In the genomic region with DNA sequence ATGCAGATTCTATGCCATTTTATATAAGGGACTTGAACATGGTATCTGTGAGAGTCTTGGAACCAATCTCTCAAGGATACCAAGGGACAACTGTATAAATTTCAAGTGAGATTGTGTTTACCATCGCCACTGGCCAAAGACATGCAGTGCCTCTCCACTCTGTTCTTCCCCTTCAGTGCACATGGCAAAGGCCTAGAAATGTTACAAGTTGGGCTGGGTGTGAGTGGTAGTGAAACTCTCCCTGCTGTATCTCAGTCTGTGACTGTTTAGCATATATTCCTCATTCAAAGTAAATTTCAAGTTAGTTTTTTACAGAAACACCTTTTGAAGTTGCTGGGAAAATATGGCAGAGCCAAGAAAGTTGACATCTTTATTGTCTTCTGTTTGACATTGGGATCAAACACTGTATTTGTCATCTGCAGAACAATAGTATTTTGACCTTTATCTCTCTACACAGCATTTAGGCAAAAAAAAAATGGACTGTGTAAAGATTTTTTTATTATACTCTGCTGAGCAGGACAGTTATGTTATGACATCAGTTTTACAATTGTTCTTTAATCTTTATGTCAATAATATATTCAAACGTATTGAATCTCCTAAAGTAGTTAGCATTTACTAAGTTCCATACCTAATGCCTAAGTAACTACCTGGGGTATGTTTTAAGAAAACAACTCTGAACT, we compare ENCODE assay signal across 20 cellular contexts.
"Had no signal": no experiment of that assay in that cellular context is flagged by ENCODE, and none has a peak within 500 bp of the region (broad histone marks: within the 10 kb centered on the region; RNA-seq: fewer than 3 reads in every experiment).

No MANE protein-coding gene starts in this region.

- H3K27me3 ChIP-seq: brain microvascular endothelial cell, dorsolateral prefrontal cortex, tibial artery had no signal

- H3K36me3 ChIP-seq: brain microvascular endothelial cell, tibial artery had no signal

- DNase-seq: activated CD4-positive, alpha-beta T cell treated with anti-CD3 and anti-CD28 coated beads, Interleukin-2, amount 50 U/mL, for 1 hour; activated CD8-positive, alpha-beta memory T cell treated with anti-CD3 and anti-CD28 coated beads, Interleukin-2, amount 50 U/mL, for 48 hours; activated effector memory CD4-positive, alpha-beta T cell treated with Interleukin-2 at 50 U/mL for 16 hours; activated naive CD4-positive, alpha-beta T cell treated with anti-CD3 and anti-CD28 coated beads, Interleukin-2, amount 10 ng/mL, durations not matched to agents 7 days and 5 days; activated naive CD8-positive, alpha-beta T cell treated with anti-CD3 and anti-CD28 coated beads, Interleukin-2, amount 50 U/mL, for 24 hours; activated T-cell treated with anti-CD3 and anti-CD28 coated beads, Interleukin-2, amount 50 U/mL, for 48 hours; aorta; brain microvascular endothelial cell; central memory CD4-positive, alpha-beta T cell; dorsolateral prefrontal cortex; hypothalamus; nephron progenitor cell; nucleus accumbens; posterior cingulate gyrus; stimulated activated naive CD8-positive, alpha-beta T cell treated with anti-CD3 and anti-CD28 coated beads, Interleukin-15, Interleukin-2, amounts not matched to agents 100 U/mL and 50 U/mL, for 24 hours; substantia nigra; T1000; tibial artery had no signal

- H3K9me3 ChIP-seq: tibial artery had no signal

- ATAC-seq: activated naive CD8-positive, alpha-beta T cell treated with anti-CD3 and anti-CD28 coated beads, Interleukin-2, amount 50 U/mL, for 24 hours; left lobe of liver; stimulated activated naive CD8-positive, alpha-beta T cell treated with anti-CD3 and anti-CD28 coated beads, Interleukin-15, Interleukin-2, amounts not matched to agents 100 U/mL and 50 U/mL, for 24 hours had no signal

- H3K27ac ChIP-seq: brain microvascular endothelial cell, dorsolateral prefrontal cortex, tibial artery had no signal

- H3K4me3 ChIP-seq: dorsolateral prefrontal cortex, lung, tibial artery had no signal
